ENCODE assay signal across 8 cellular contexts in genomic region chr3:73056365-73057150, GRCh38. TPM values are rescaled to one million over a fixed set of nuclear protein-coding genes. Genes with fewer than 3 reads are reported as not detected.
DNase-seq lines count a peak whose midpoint lies in the region; ATAC-seq, FAIRE-seq and TF ChIP-seq lines count a peak whose summit lies in the region.

No MANE protein-coding gene starts in this region.

- TF ChIP-seq POLR2A in GM12891 (IDR thresholded peaks at IDR 0.05; ENCODE audit: low read depth, low read length) = no peak

- peak; percentile 11 for TF ChIP-seq CTCF in mucosa of descending colon (IDR thresholded peaks at IDR 0.05)

- peaks cover 23% of the 10 kb centered on the region for H3K4me1 ChIP-seq in mucosa of descending colon (ENCODE audit: low read depth)

- no peak overlapping the region for H3K4me3 ChIP-seq in mucosa of descending colon

- intact Hi-C loops in mucosa of descending colon (cut with DNase I, micrococcal nuclease) = loop anchor here in 1 of 2 donors (10.0 kb wide), 1 partner anchor 112 kb away; no protein-coding TSS in a partner anchor

- no peak for FAIRE-seq in GM12891 (lab: Jason Lieb, UNC)

- ATAC-seq in mucosa of descending colon (peak; percentile 52), GM18498 (IDR thresholded peaks at IDR 0.05; ENCODE audit: unreplicated experiment) (no peak)

- no peaks in the 10 kb centered on the region for H3K36me3 ChIP-seq in mucosa of descending colon (ENCODE audit: low read depth)

- no peaks in the 10 kb centered on the region for H3K9me3 ChIP-seq in mucosa of descending colon

- DNase-seq in NOMO-1 treated with DMSO at 0.1 percent for 48 hours (lab: John Stamatoyannopoulos, UW; ENCODE audit: unreplicated experiment) = peak; percentile 52
- DNase-seq in NOMO-1 treated with dmso at 0.1 percent for 144 hours (lab: John Stamatoyannopoulos, UW; ENCODE audit: unreplicated experiment) = no peak
- DNase-seq in NCI-H526 (lab: John Stamatoyannopoulos, UW) = peak; percentile 32 to 50
- peak; percentile 72 for DNase-seq in dermis blood vessel endothelial cell
- no peak for DNase-seq in mucosa of descending colon
- no peak for DNase-seq in activated gamma-delta T cell treated with Interleukin-2 at 50 U/mL for 16 hours
- DNase-seq in GM12891 (ENCODE audit: insufficient read length, low spot score) = no peak

TF ChIP-seq in GM12891, 5 proteins besides CTCF, POLR2A, EP300 and RAD21:
- no peak for TF ChIP-seq TAF1 (IDR thresholded peaks at IDR 0.05; ENCODE audit: low read depth, low read length)
- TF ChIP-seq POLR2AphosphoS5 (IDR thresholded peaks at IDR 0.05; ENCODE audit: low read depth, low read length) = no peak
- TF ChIP-seq PAX5 (IDR thresholded peaks at IDR 0.05; ENCODE audit: insufficient read depth, low read length, severe bottlenecking) = no peak
- no peak for TF ChIP-seq POU2F2 (IDR thresholded peaks at IDR 0.05; ENCODE audit: low read depth, low read length)
- no peak for TF ChIP-seq SPI1 (IDR thresholded peaks at IDR 0.05; ENCODE audit: low read depth, low read length)
TF ChIP-seq in GM12891: peak in this region for 0.

RNA-seq across cellular contexts. Expression of gene EBLN2, which starts 4.9 kb away (rescaled TPM):
- total RNA-seq in dermis blood vessel endothelial cell (5.2 and 9.7 TPM in 2 replicates), mucosa of descending colon (1 to 10 TPM; 4.3 to 5.7 (median 4.8) TPM)
- polyA plus RNA-seq in GM12891 (2012; ENCODE audit: low read depth, missing spikeins) = 0.72 TPM

RNA-seq across cellular contexts. Expression of gene PPP4R2, which starts 59.9 kb away (rescaled TPM):
- total RNA-seq in dermis blood vessel endothelial cell (73.9 and 91.4 TPM in 2 replicates), mucosa of descending colon (10 to 100 TPM; 71.5 to 77.5 (median 75.3) TPM)
- polyA plus RNA-seq in GM12891 (2012; ENCODE audit: low read depth, missing spikeins) = 23.2 TPM

Comparison
In these comparisons a context has a peak if more than half of its experiments do, and no peak if none do; other contexts are left out.
1. DNase-seq: peak in NOMO-1 treated with DMSO at 0.1 percent for 48 hours (single experiment), NCI-H526 (2 of 2) and dermis blood vessel endothelial cell (single experiment); none in NOMO-1 treated with dmso at 0.1 percent for 144 hours (single experiment), mucosa of descending colon (0 of 3), activated gamma-delta T cell treated with Interleukin-2 at 50 U/mL for 16 hours (single experiment) and GM12891 (single experiment).